18 cellular contexts compared by ENCODE assay signal in genomic region chr6:149300563-149300962, GRCh38. TPM values are rescaled to one million over a fixed set of nuclear protein-coding genes. Genes with fewer than 3 reads are reported as not detected.
DNase-seq lines count a peak whose midpoint lies in the region; FAIRE-seq and TF ChIP-seq lines count a peak whose summit lies in the region.
"Had no signal": no experiment of that assay in that cellular context is flagged by ENCODE, and none has a peak within 500 bp of the region (broad histone marks: within the 10 kb centered on the region; RNA-seq: fewer than 3 reads in every experiment).

No MANE protein-coding gene starts in this region.

- DNase-seq in NCI-H82 (lab: John Stamatoyannopoulos, UW): peak; percentile 5
- no peak for DNase-seq in NCI-H82 treated with DMSO at 0.1 percent for 48 hours (lab: John Stamatoyannopoulos, UW; ENCODE audit: unreplicated experiment)
- DNase-seq in GM12891 (ENCODE audit: insufficient read length, low spot score): no peak
- peak; percentile 10 for DNase-seq in NCI-H69 (lab: John Stamatoyannopoulos, UW)
- no peak for DNase-seq in D341Med (ENCODE audit: low spot score)
- no peak for DNase-seq in SW480 (ENCODE audit: low spot score)
- DNase-seq: Caco-2; Calu3; CD4-positive, alpha-beta T cell; CD8-positive, alpha-beta T cell; DMS 273 treated with DMSO at 0.1 percent for 48 hours; DMS153; DMS79 treated with DMSO at 0.1 percent for 48 hours; GF-D8 had no signal

- TF ChIP-seq POLR2A in GM12891 (IDR thresholded peaks at IDR 0.05; ENCODE audit: low read depth, low read length): no peak

- FAIRE-seq in GM12891 (lab: Jason Lieb, UNC): peak; percentile 20
- FAIRE-seq: A549, G401.6, GM12892, GM18507 had no signal

TF ChIP-seq in GM12891, 5 proteins besides CTCF, POLR2A, EP300 and RAD21:
- TF ChIP-seq SPI1 (IDR thresholded peaks at IDR 0.05; ENCODE audit: low read depth, low read length) (no peak), PAX5 (IDR thresholded peaks at IDR 0.05; ENCODE audit: insufficient read depth, low read length, severe bottlenecking) (no peak)

RNA-seq across cellular contexts. Expression of gene TAB2, which starts 16.9 kb away (rescaled TPM):
- 17.2 TPM for polyA plus RNA-seq in GM12891 (2012; ENCODE audit: low read depth, missing spikeins)

Comparison
In these comparisons a context has a peak if more than half of its experiments do, and no peak if none do; other contexts are left out.
1. DNase-seq: peak in NCI-H82 (single experiment) and NCI-H69 (single experiment); none in NCI-H82 treated with DMSO at 0.1 percent for 48 hours (single experiment), GM12891 (single experiment), D341Med (single experiment) and SW480 (single experiment).